Comparison of ENCODE assay signal across 15 cellular contexts in the genomic region with DNA sequence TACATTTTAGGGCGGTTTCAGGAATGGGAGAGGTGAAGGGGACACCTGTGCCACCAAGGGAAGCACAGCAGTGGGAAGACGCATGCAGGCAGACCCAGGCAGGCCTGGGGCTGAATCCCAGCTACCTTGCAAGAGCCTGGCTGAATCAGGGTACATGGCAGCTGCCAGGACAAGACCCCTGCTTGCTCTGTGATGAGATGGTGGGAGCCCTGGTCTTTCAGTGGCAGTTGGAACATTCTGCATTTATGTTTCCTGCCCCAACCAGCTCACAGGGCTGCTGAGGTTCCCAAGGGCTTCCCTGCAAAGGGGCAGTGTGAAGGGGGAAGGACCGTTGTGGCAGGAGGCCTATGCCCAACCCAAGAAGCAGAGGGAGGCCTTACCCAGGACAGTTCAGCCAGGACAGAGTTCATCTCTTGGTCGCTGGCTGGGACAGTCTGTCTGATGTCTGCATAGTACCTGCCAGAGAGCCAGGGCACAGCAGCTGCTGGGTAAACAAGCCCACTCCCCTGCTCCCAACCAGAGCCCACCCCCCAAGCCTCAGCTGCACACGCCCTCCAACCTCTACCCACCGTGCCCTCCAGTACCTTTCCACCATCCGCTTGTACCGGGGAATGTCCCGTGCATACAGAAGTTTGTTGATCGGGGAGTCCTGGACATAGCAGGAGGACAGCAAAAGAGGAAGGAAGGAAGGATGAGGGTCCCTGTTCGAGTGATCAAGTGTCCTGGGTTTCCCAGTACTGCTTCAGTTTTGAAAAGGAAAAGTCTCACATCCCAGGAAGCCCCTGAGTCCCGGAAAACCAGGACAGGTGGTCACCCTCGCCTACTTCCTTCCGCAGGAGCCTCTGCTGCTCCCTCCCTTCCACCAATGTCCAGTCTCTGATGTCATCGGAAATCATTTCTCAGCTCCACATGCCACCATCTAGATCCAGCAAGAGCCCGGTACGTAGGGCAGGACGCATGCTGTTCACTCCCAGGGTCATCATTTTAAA. TPM values are rescaled to one million over a fixed set of nuclear protein-coding genes. Genes with fewer than 3 reads are reported as not detected.
DNase-seq lines count a peak whose midpoint lies in the region; ATAC-seq, FAIRE-seq and TF ChIP-seq lines count a peak whose summit lies in the region.
"Had no signal": no experiment of that assay in that cellular context is flagged by ENCODE, and none has a peak within 500 bp of the region (broad histone marks: within the 10 kb centered on the region; RNA-seq: fewer than 3 reads in every experiment).

No MANE protein-coding gene starts in this region.

- BruUV-seq in MCF 10A (replicated peaks; lab: Mats Ljungman, UMichigan) = no TSS peak
- no TSS peak for BruUV-seq in mammary epithelial cell (replicated peaks; lab: Mats Ljungman, UMichigan)

- H3K27ac ChIP-seq in mammary epithelial cell (ENCODE audit: insufficient read depth, low read depth, low read length) (no peak overlapping the region), WERI-Rb-1 (no peak overlapping the region), kidney (ENCODE audit: low read depth in 2 of 2, low read length in 2 of 2) (no peak overlapping the region), thoracic aorta (peak overlapping the region; percentile 92 to 95)
- H3K27ac ChIP-seq: SJCRH30, VCaP had no signal

- dilution Hi-C loops in mammary epithelial cell (cut with HindIII; ENCODE audit: low sequenced_read_pairs) = no loop called here

- H3K4me3 Mint-ChIP-seq in MCF 10A (ENCODE audit: unreplicated experiment) = no peak overlapping the region

- TF ChIP-seq CTCF in MCF 10A (IDR thresholded peaks at IDR 0.05; ENCODE audit: unreplicated experiment) (no peak), mammary epithelial cell (conservative IDR thresholded peaks at IDR 0.05 in 1 of 2, IDR thresholded peaks at IDR 0.05 in 1 of 2; ENCODE audit: extremely low read depth in 1 of 2, insufficient read depth in 1 of 2, low read depth in 1 of 2, low read length in 2 of 2) (no peak), WERI-Rb-1 (IDR thresholded peaks at IDR 0.05; ENCODE audit: low read depth, low read length) (no peak), kidney (IDR thresholded peaks at IDR 0.05; ENCODE audit: borderline replicate concordance, extremely low read depth, insufficient read depth) (no peak), thoracic aorta (IDR thresholded peaks at IDR 0.05) (no peak)

- no peak overlapping the region for H2AFZ ChIP-seq in mammary epithelial cell (ENCODE audit: low read depth, low read length)

- DNase-seq in MCF 10A (ENCODE audit: unreplicated experiment) = no peak
- no peak for DNase-seq in mammary epithelial cell
- DNase-seq in WERI-Rb-1 = peak; percentile 4
- peak; percentile 37 for DNase-seq in kidney
- no peak for DNase-seq in thoracic aorta (ENCODE audit: low spot score)
- DNase-seq: activated gamma-delta T cell; cerebellar nuclear complex; IMR-90; SJCRH30; stimulated activated naive CD4-positive, alpha-beta T cell had no signal

- WGBS in mammary epithelial cell (ENCODE audit: low coverage, missing lambda C conversion rate) = 91% methylated on average over 18 of the region's 18 CpGs

- H3K4me2 ChIP-seq in mammary epithelial cell (ENCODE audit: insufficient read depth, low read depth, low read length) = no peak overlapping the region

- peak overlapping the region; percentile 64 for H3K27ac Mint-ChIP-seq in MCF 10A (ENCODE audit: low read depth, unreplicated experiment)

- intact Hi-C loops in MCF 10A (cut with micrococcal nuclease) = no loop called here
- intact Hi-C loops in mammary epithelial cell (cut with micrococcal nuclease) = no loop called here
- intact Hi-C loops in kidney (cut with DNase I) = no loop called here

- H3K9ac ChIP-seq in mammary epithelial cell (ENCODE audit: insufficient read depth, low read length) (no peak overlapping the region), kidney (ENCODE audit: low read length in 2 of 2) (no peak overlapping the region)

- no peaks in the 10 kb centered on the region for H3K9me3 Mint-ChIP-seq in MCF 10A (ENCODE audit: unreplicated experiment)

- POLR2A ChIA-PET in MCF 10A (lab: Yijun Ruan, JAX) = interaction anchor here (1.0 to 22.1 kb wide), 4 partner anchors 11 to 139 kb away, joined by 3 to 749 read pairs (median 4); a partner anchor contains a TSS

- H3K4me1 Mint-ChIP-seq in MCF 10A (ENCODE audit: insufficient read depth, unreplicated experiment) = peaks cover 24% of the 10 kb centered on the region

- H3K79me2 ChIP-seq in mammary epithelial cell (ENCODE audit: insufficient read depth, low read length) = peaks cover 11% of the 10 kb centered on the region

- H3K27me3 ChIP-seq in mammary epithelial cell (ENCODE audit: insufficient read depth, low read length) (no peaks in the 10 kb centered on the region), WERI-Rb-1 (ENCODE audit: insufficient read depth, low read depth, severe bottlenecking) (no peaks in the 10 kb centered on the region), thoracic aorta (replicated peaks; ENCODE audit: insufficient read depth) (no peaks in the 10 kb centered on the region)
- H3K27me3 ChIP-seq: SJCRH30 had no signal

- in situ Hi-C loops in mammary epithelial cell (cut with MboI; ENCODE audit: low sequenced_read_pairs in 2 of 2) = loop anchor here in 1 of 2 donors (10.0 kb wide), 1 partner anchor 132 kb away; no protein-coding TSS in a partner anchor

- CTCF ChIA-PET in MCF 10A (lab: Yijun Ruan, JAX) (interaction anchor here (0.6 to 22.6 kb wide), 6 partner anchors 30 to 212 kb away, joined by 3 to 647 read pairs (median 3); a partner anchor contains a TSS), mammary epithelial cell (lab: Charles Lee; ENCODE audit: low non-redundant PET) (no interaction called here)

- ATAC-seq in thoracic aorta (ENCODE audit: insufficient number of reproducible peaks, low FRiP score, low read depth) (no peak), GM19467 (IDR thresholded peaks at IDR 0.05; ENCODE audit: unreplicated experiment) (no peak), HG03378 (IDR thresholded peaks at IDR 0.05; ENCODE audit: unreplicated experiment) (no peak), GM21526 (IDR thresholded peaks at IDR 0.05; ENCODE audit: low FRiP score, unreplicated experiment) (no peak)

- H4K20me1 ChIP-seq in mammary epithelial cell (ENCODE audit: insufficient read depth, low read length) = no peaks in the 10 kb centered on the region

- peaks cover 77% of the 10 kb centered on the region for H3K36me3 Mint-ChIP-seq in MCF 10A (ENCODE audit: insufficient read depth, unreplicated experiment)

- H3K27me3 Mint-ChIP-seq in MCF 10A (ENCODE audit: insufficient read depth, unreplicated experiment) = no peaks in the 10 kb centered on the region

- H3K9me3 ChIP-seq in mammary epithelial cell (replicated peaks; ENCODE audit: insufficient read depth, low read length) = no peaks in the 10 kb centered on the region
- H3K9me3 ChIP-seq in WERI-Rb-1 (ENCODE audit: severe bottlenecking) = no peaks in the 10 kb centered on the region
- H3K9me3 ChIP-seq in kidney (ENCODE audit: control insufficient read depth in 1 of 2, low read length in 2 of 2) = no peaks in the 10 kb centered on the region
- H3K9me3 ChIP-seq in thoracic aorta = no peaks in the 10 kb centered on the region
- H3K9me3 ChIP-seq: SJCRH30 had no signal

- peaks cover 46% of the 10 kb centered on the region for H3K36me3 ChIP-seq in mammary epithelial cell (ENCODE audit: insufficient read depth, low read length)
- peaks cover 81% of the 10 kb centered on the region for H3K36me3 ChIP-seq in WERI-Rb-1
- peaks cover 48 to 49% of the 10 kb centered on the region in 2 donors for H3K36me3 ChIP-seq in kidney (ENCODE audit: control insufficient read depth in 1 of 2, insufficient read depth in 2 of 2, low read length in 2 of 2)
- peaks cover 58% of the 10 kb centered on the region for H3K36me3 ChIP-seq in thoracic aorta

- no peak for FAIRE-seq in kidney (lab: Jason Lieb, UNC)

- H3K4me3 ChIP-seq in mammary epithelial cell (replicated peaks in 1 of 3; ENCODE audit: insufficient read depth in 1 of 3, low read depth in 2 of 3, low read length in 3 of 3) = no peak overlapping the region
- no peak overlapping the region for H3K4me3 ChIP-seq in WERI-Rb-1 (ENCODE audit: low read depth, low read length)
- H3K4me3 ChIP-seq in kidney (ENCODE audit: low read length in 2 of 2) = no peak overlapping the region
- no peak overlapping the region for H3K4me3 ChIP-seq in thoracic aorta
- H3K4me3 ChIP-seq: SJCRH30 had no signal

- H3K4me1 ChIP-seq in mammary epithelial cell (ENCODE audit: insufficient read depth, low read length) (peaks cover 14% of the 10 kb centered on the region), kidney (ENCODE audit: control insufficient read depth in 1 of 2, insufficient read depth in 1 of 2, low read depth in 1 of 2, low read length in 2 of 2) (peaks cover 0 to 3% of the 10 kb centered on the region in 2 donors), thoracic aorta (ENCODE audit: control insufficient read depth in 1 of 2, low read depth in 2 of 2) (peaks cover 21 to 42% of the 10 kb centered on the region in 2 donors)

RNA-seq across cellular contexts. Expression of a gene that starts 23.1 kb away (rescaled TPM):
- total RNA-seq in MCF 10A (2022) (90.0 and 101 TPM in 2 replicates), mammary epithelial cell (100 to 1,000 TPM; 163 to 195 TPM), kidney (224 TPM), thoracic aorta (100 to 1,000 TPM; 177 to 210 TPM)
- polyA plus RNA-seq in mammary epithelial cell (100 TPM), kidney (ENCODE audit: insufficient read depth, low read depth, low replicate concordance) (101 TPM)
- 205 TPM for polyA minus RNA-seq in mammary epithelial cell

RNA-seq across cellular contexts. Expression of a gene that starts 33.2 kb away (rescaled TPM):
- total RNA-seq in MCF 10A (2022) (31.9 and 32.5 TPM in 2 replicates), mammary epithelial cell (10 to 100 TPM; 25.6 to 27.3 TPM), kidney (13.8 TPM), thoracic aorta (10 to 100 TPM in 1 of 2 donors, 1 to 10 TPM in 1; 5.9 to 15.2 TPM)
- polyA plus RNA-seq in mammary epithelial cell (46.3 TPM), kidney (ENCODE audit: insufficient read depth, low read depth, low replicate concordance) (32.8 TPM)
- 13.6 TPM for polyA minus RNA-seq in mammary epithelial cell

RNA-seq across cellular contexts. Expression of a gene that starts 33.3 kb away (rescaled TPM):
- total RNA-seq in MCF 10A (2022) (356 and 372 TPM in 2 replicates), mammary epithelial cell (100 to 1,000 TPM in 1 of 2 donors, 10 to 100 TPM in 1; 80.5 to 270 TPM), kidney (195 TPM), thoracic aorta (100 to 1,000 TPM; 112 to 164 TPM)
- polyA plus RNA-seq in mammary epithelial cell (224 TPM), kidney (ENCODE audit: insufficient read depth, low read depth, low replicate concordance) (631 TPM)
- 32.7 TPM for polyA minus RNA-seq in mammary epithelial cell

RNA-seq across cellular contexts. Expression of a gene that starts 34.7 kb away (rescaled TPM):
- total RNA-seq in MCF 10A (2022) (not detected in 2 replicates), mammary epithelial cell (not detected), kidney (not detected), thoracic aorta (not detected)
- polyA plus RNA-seq in mammary epithelial cell (not detected), kidney (ENCODE audit: insufficient read depth, low read depth, low replicate concordance) (not detected)
- polyA minus RNA-seq in mammary epithelial cell = not detected
- total RNA-seq: fibroblast of lung, IMR-90 had no signal
- polyA plus RNA-seq: IMR-90 had no signal

RNA-seq across cellular contexts. Expression of a gene that starts 39.8 kb away (rescaled TPM):
- 8.6 and 9.1 TPM in 2 replicates for total RNA-seq in MCF 10A (2022)
- total RNA-seq in mammary epithelial cell = 10 to 100 TPM in 1 of 2 donors, 1 to 10 TPM in 1; 7.2 to 13.2 TPM
- polyA plus RNA-seq in mammary epithelial cell = 11.7 TPM
- polyA minus RNA-seq in mammary epithelial cell = 10.1 TPM
- total RNA-seq in kidney = 6.7 TPM
- 5.4 TPM for polyA plus RNA-seq in kidney (ENCODE audit: insufficient read depth, low read depth, low replicate concordance)
- total RNA-seq in thoracic aorta = 1 to 10 TPM; 4.0 to 8.3 TPM

Comparison
In these comparisons a context has a peak if more than half of its experiments do, and no peak if none do; other contexts are left out.
1. DNase-seq: peak in WERI-Rb-1 (single experiment) and kidney (single experiment); none in MCF 10A (single experiment), mammary epithelial cell (single experiment) and thoracic aorta (single experiment).
2. H3K27ac ChIP-seq: peak in thoracic aorta (2 of 2); none in mammary epithelial cell (single experiment), WERI-Rb-1 (single experiment) and kidney (0 of 2).